In the genomic region with DNA sequence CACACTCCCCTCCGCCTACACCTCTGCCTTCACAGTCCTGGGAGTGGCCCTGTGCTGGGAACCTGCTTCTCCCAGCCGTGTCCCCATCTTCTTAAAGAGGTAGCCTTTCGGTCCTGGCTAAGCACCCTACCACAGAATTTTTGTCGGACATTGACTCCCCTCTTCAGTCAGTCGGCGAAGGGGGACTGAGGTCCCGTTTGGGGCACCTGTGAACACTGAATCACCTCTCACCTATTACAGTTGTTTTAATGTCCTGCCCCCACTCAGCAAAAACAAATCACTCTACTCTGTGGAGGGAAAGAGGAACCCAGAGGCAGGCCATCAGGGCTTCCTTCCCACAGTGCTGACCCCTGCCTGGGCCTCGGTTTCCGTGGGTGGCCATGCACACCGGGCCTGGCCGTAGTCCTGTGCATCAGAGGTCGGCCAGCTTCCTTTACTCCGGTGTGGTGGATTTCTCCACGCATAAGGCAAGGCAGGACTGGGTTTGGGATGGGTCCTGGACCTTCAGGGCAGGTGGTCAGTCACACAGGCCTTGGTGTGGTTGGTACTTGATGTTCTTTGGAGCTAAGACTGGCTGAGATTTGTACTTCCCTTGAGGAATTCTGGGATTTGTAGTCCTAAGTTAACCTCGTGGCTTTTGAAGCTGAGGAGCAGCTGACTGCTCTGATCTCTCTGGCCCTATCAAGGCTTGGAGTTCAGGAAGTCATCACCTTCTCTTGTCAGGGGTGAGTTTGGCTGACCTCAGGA, we compare ENCODE assay signal across 8 cellular contexts. TPM values are rescaled to one million over a fixed set of nuclear protein-coding genes. Genes with fewer than 3 reads are reported as not detected.
DNase-seq lines count a peak whose midpoint lies in the region; ATAC-seq and TF ChIP-seq lines count a peak whose summit lies in the region.

No MANE protein-coding gene starts in this region.

- DNase-seq in NCI-H1105 treated with DMSO at 0.1 percent for 48 hours (lab: John Stamatoyannopoulos, UW) (peak; percentile 51), NCI-H1105 (lab: John Stamatoyannopoulos, UW) (no peak), HT1080 (ENCODE audit: low read depth) (peak; percentile 79), T-cell (peak in 1 of 34 experiments; percentile 27), epithelial cell of proximal tubule (ENCODE audit: low read depth) (no peak), vagina (ENCODE audit: extremely low spot score in 2 of 2) (no peak)

- H3K4me1 ChIP-seq in mononuclear cell (ENCODE audit: insufficient read depth, low read length) (peaks cover 19% of the 10 kb centered on the region), vagina (peaks cover 48% of the 10 kb centered on the region)

- ATAC-seq in T-cell (replicated peaks in 1 of 4) (peak; percentile 20 to 34 (median 28)), HG03432 (IDR thresholded peaks at IDR 0.05; ENCODE audit: unreplicated experiment) (no peak)

- no peaks in the 10 kb centered on the region for H3K27me3 Mint-ChIP-seq in T-cell

- H3K27ac ChIP-seq in vagina, result peak overlapping the region; percentile 97

- H3K27me3 ChIP-seq in mononuclear cell (ENCODE audit: insufficient read depth, low read length) (no peaks in the 10 kb centered on the region), vagina (no peaks in the 10 kb centered on the region)

- TF ChIP-seq POLR2A in vagina (IDR thresholded peaks at IDR 0.05), result no peak

- H3K4me3 ChIP-seq in epithelial cell of proximal tubule (ENCODE audit: low read depth, low read length) (peak overlapping the region; percentile 72), mononuclear cell (ENCODE audit: low read length) (peak overlapping the region; percentile 54), vagina (peak overlapping the region; percentile 76 to 85)

- H3K27ac Mint-ChIP-seq in T-cell, result peak overlapping the region; percentile 76 to 88

- POLR2A ChIA-PET in T-cell (lab: Charles Lee), result no interaction called here

- peaks cover 46 to 53% (median 47%) of the 10 kb centered on the region in 3 donors for H3K4me1 Mint-ChIP-seq in T-cell

- H3K9me3 ChIP-seq in mononuclear cell (ENCODE audit: low read depth, low read length) (no peaks in the 10 kb centered on the region), vagina (no peaks in the 10 kb centered on the region)

- TF ChIP-seq CTCF in epithelial cell of proximal tubule (conservative IDR thresholded peaks at IDR 0.05; ENCODE audit: low read depth, low read length), result no peak
- no peak for TF ChIP-seq CTCF in vagina (IDR thresholded peaks at IDR 0.05)

- intact Hi-C loops in vagina (cut with DNase I), result loop anchor here (10.0 kb wide), 1 partner anchor 152 kb away; a partner anchor contains a TSS

- CTCF ChIA-PET in T-cell (lab: Charles Lee), result interaction anchor here in 1 of 2 donors (0.7 kb wide), 1 partner anchor 178 kb away, joined by 3 read pairs; no protein-coding TSS in a partner anchor

- H3K9me3 Mint-ChIP-seq in T-cell, result no peaks in the 10 kb centered on the region

- H3K4me3 Mint-ChIP-seq in T-cell, result peak overlapping the region; percentile 80 to 88 (median 87)

- H3K36me3 ChIP-seq in vagina, result peaks cover 0 to 34% of the 10 kb centered on the region in 2 donors

- H3K36me3 Mint-ChIP-seq in T-cell, result peaks cover 18% of the 10 kb centered on the region

RNA-seq across cellular contexts. Expression of a gene that starts 0.7 kb away (rescaled TPM):
- total RNA-seq in HT1080 (2014; rRNA removed; shearing (Covaris generic)), result 61.8 and 71.7 TPM in 2 replicates
- 66.2 and 70.4 TPM in 2 replicates for polyA plus RNA-seq in HT1080 (2015; cell fraction: cytosol; rRNA removed)
- 70.6 and 75.6 TPM in 2 replicates for polyA plus RNA-seq in HT1080 (2015; cell fraction: nucleus; rRNA removed)
- total RNA-seq in T-cell, result 10 to 100 TPM in 3 of 5 donors, 1 to 10 TPM in 2; 8.3 to 13.8 (median 11.9) TPM
- 21.3 and 22.7 TPM in 2 replicates for total RNA-seq in epithelial cell of proximal tubule
- 5.7 TPM for total RNA-seq in mononuclear cell
- 28.5 TPM for total RNA-seq in vagina

RNA-seq across cellular contexts. Expression of a gene that starts 22.3 kb away (rescaled TPM):
- 750 and 760 TPM in 2 replicates for total RNA-seq in HT1080 (2014; rRNA removed; shearing (Covaris generic))
- polyA plus RNA-seq in HT1080 (2015; cell fraction: cytosol; rRNA removed), result 398 and 411 TPM in 2 replicates
- 1,428 and 1,429 TPM in 2 replicates for polyA plus RNA-seq in HT1080 (2015; cell fraction: nucleus; rRNA removed)
- total RNA-seq in T-cell (100 to 1,000 TPM; 232 to 290 (median 271) TPM), epithelial cell of proximal tubule (313 and 519 TPM in 2 replicates), mononuclear cell (114 TPM), vagina (207 TPM)

RNA-seq across cellular contexts. Expression of a gene that starts 24.7 kb away (rescaled TPM):
- 13.9 and 21.1 TPM in 2 replicates for total RNA-seq in HT1080 (2014; rRNA removed; shearing (Covaris generic))
- 6.2 and 7.1 TPM in 2 replicates for polyA plus RNA-seq in HT1080 (2015; cell fraction: cytosol; rRNA removed)
- 27.3 and 34.5 TPM in 2 replicates for polyA plus RNA-seq in HT1080 (2015; cell fraction: nucleus; rRNA removed)
- total RNA-seq in T-cell (1 to 10 TPM; 3.2 to 5.9 (median 4.6) TPM), epithelial cell of proximal tubule (4.2 and 5.2 TPM in 2 replicates), mononuclear cell (0.63 TPM), vagina (8.1 TPM)

RNA-seq across cellular contexts. Expression of a gene that starts 24.9 kb away (rescaled TPM):
- total RNA-seq in HT1080 (2014; rRNA removed; shearing (Covaris generic)), result 327 and 330 TPM in 2 replicates
- 326 and 401 TPM in 2 replicates for polyA plus RNA-seq in HT1080 (2015; cell fraction: cytosol; rRNA removed)
- 386 and 402 TPM in 2 replicates for polyA plus RNA-seq in HT1080 (2015; cell fraction: nucleus; rRNA removed)
- total RNA-seq in T-cell (10 to 100 TPM; 33.0 to 75.1 (median 53.3) TPM), epithelial cell of proximal tubule (123 and 182 TPM in 2 replicates), mononuclear cell (19.0 TPM), vagina (64.3 TPM)

RNA-seq across cellular contexts. Expression of a gene that starts 37.6 kb away (rescaled TPM):
- total RNA-seq in HT1080 (2014; rRNA removed; shearing (Covaris generic)), result 1,567 and 1,674 TPM in 2 replicates
- polyA plus RNA-seq in HT1080 (2015; cell fraction: cytosol; rRNA removed), result 866 and 1,014 TPM in 2 replicates
- 1,098 and 1,261 TPM in 2 replicates for polyA plus RNA-seq in HT1080 (2015; cell fraction: nucleus; rRNA removed)
- total RNA-seq in T-cell (100 to 1,000 TPM; 134 to 151 (median 149) TPM), epithelial cell of proximal tubule (506 and 1,067 TPM in 2 replicates), mononuclear cell (119 TPM), vagina (108 TPM)

Comparison
In these comparisons a context has a peak if more than half of its experiments do, and no peak if none do; other contexts are left out.
1. DNase-seq: peak in NCI-H1105 treated with DMSO at 0.1 percent for 48 hours (single experiment) and HT1080 (single experiment); none in NCI-H1105 (single experiment), epithelial cell of proximal tubule (single experiment) and vagina (0 of 2).
2. Peak in every context shown above with its lines, with median percentiles within 50 percentile points of each other: H3K4me3 ChIP-seq.